10 cellular contexts compared by ENCODE assay signal in genomic region chrY:7344661-7345060, GRCh38.
DNase-seq lines count a peak whose midpoint lies in the region; ATAC-seq, FAIRE-seq and TF ChIP-seq lines count a peak whose summit lies in the region.
"Had no signal": no experiment of that assay in that cellular context is flagged by ENCODE, and none has a peak within 500 bp of the region (broad histone marks: within the 10 kb centered on the region; RNA-seq: fewer than 3 reads in every experiment).

No MANE protein-coding gene starts in this region.

- H3K4me2 ChIP-seq in HCT116 (ENCODE audit: low read length), result no peak overlapping the region

- H4K20me1 ChIP-seq in HCT116 (ENCODE audit: insufficient read depth), result no peaks in the 10 kb centered on the region

- no peaks in the 10 kb centered on the region for H3K9me2 ChIP-seq in HCT116 (ENCODE audit: insufficient read depth)

- WGBS in spleen, 5 donors, result 24 to 29% (median 27%) methylated on average over 7 of the region's 7 CpGs; no CpG with 5 or more reads in 2 of the 5 donors

- FAIRE-seq in GM12892 (lab: Jason Lieb, UNC), result no peak
- FAIRE-seq: pancreas had no signal

- TF ChIP-seq POLR2A in HCT116 (IDR thresholded peaks at IDR 0.05; ENCODE audit: borderline replicate concordance, extremely low read depth, insufficient read depth, insufficient read length), result no peak
- no peak for TF ChIP-seq POLR2A in GM12892 (IDR thresholded peaks at IDR 0.05; ENCODE audit: low read depth, low read length)
- no peak for TF ChIP-seq POLR2A in spleen (IDR thresholded peaks at IDR 0.05)

- no peaks in the 10 kb centered on the region for H3K36me3 ChIP-seq in HCT116 (ENCODE audit: control insufficient read depth in 1 of 2, insufficient read depth in 2 of 2, low read length in 2 of 2)
- no peaks in the 10 kb centered on the region for H3K36me3 ChIP-seq in lower lobe of right lung
- peaks cover 0 to 41% (median 0%) of the 10 kb centered on the region in 6 donors for H3K36me3 ChIP-seq in spleen
- H3K36me3 ChIP-seq: pancreas had no signal

- H3K27ac ChIP-seq in HCT116 (ENCODE audit: low read depth, low read length) (no peak overlapping the region), lower lobe of right lung (no peak overlapping the region), spleen (no peak overlapping the region)
- H3K27ac ChIP-seq: pancreas had no signal

- TF ChIP-seq CTCF in HCT116 (IDR thresholded peaks at IDR 0.05 in 2 of 3, conservative IDR thresholded peaks at IDR 0.05 in 1 of 3; ENCODE audit: borderline replicate concordance in 1 of 3, insufficient read depth in 1 of 3, low read depth in 2 of 3, low read length in 2 of 3) (peak in 2 of 3 experiments; percentile 3 to 22; a peak in 1 of 6 replicates), lower lobe of right lung (IDR thresholded peaks at IDR 0.05) (peak; percentile 58), spleen (IDR thresholded peaks at IDR 0.05 in 8 of 11, conservative IDR thresholded peaks at IDR 0.05 in 3 of 11) (peak in 5 of 11 experiments; percentile 49 to 71 (median 64))

- DNase-seq in AG20443 (ENCODE audit: low spot score) (peak; percentile 56), HCT116 (ENCODE audit: low read depth, low spot score) (no peak), lower lobe of right lung (no peak), SIG-M5 treated with dmso at 0.1 percent for 504 hours (lab: John Stamatoyannopoulos, UW; ENCODE audit: unreplicated experiment) (no peak), GM12892 (ENCODE audit: insufficient read length) (no peak), spleen (no peak)
- DNase-seq in activated CD8-positive, alpha-beta memory T cell treated with anti-CD3 and anti-CD28 coated beads, Interleukin-2, amount 50 U/mL, for 48 hours, result peak; percentile 63
- DNase-seq: NCI-H226 had no signal

- ATAC-seq in HCT116, result no peak; the same call in 1 of the 2 replicates
- ATAC-seq in lower lobe of right lung, result no peak
- ATAC-seq in GM21786 (IDR thresholded peaks at IDR 0.05; ENCODE audit: unreplicated experiment), result no peak
- ATAC-seq: pancreas had no signal

- TF ChIP-seq RAD21 in HCT116 (IDR thresholded peaks at IDR 0.05; ENCODE audit: low read depth), result 0 out of 2 replicates have a peak, but pooled peaks have one; percentile 4

- intact Hi-C loops in HCT116 (cut with micrococcal nuclease), result no loop called here
- intact Hi-C loops in lower lobe of right lung (cut with DNase I), result no loop called here
- intact Hi-C loops in spleen (cut with DNase I; ENCODE audit: low total_unique reads), result no loop called here

- H3K4me1 ChIP-seq in HCT116 (ENCODE audit: control insufficient read depth in 1 of 2, insufficient read depth in 2 of 2, low read length in 2 of 2), result no peaks in the 10 kb centered on the region
- peaks cover 11% of the 10 kb centered on the region for H3K4me1 ChIP-seq in lower lobe of right lung
- H3K4me1 ChIP-seq in spleen, result peaks cover 0 to 15% (median under 1%) of the 10 kb centered on the region in 6 donors
- H3K4me1 ChIP-seq: pancreas had no signal

- H3K9me3 ChIP-seq in HCT116 (ENCODE audit: control insufficient read depth in 1 of 2, insufficient read depth in 1 of 2, low read depth in 1 of 2, low read length in 2 of 2) (no peaks in the 10 kb centered on the region), lower lobe of right lung (no peaks in the 10 kb centered on the region), spleen (no peaks in the 10 kb centered on the region)
- H3K9me3 ChIP-seq: pancreas had no signal

- H3K9ac ChIP-seq in HCT116 (ENCODE audit: low read length), result no peak overlapping the region

- no peak overlapping the region for H3K4me3 ChIP-seq in HCT116 (replicated peaks in 1 of 2; ENCODE audit: low read depth in 1 of 2, low read length in 2 of 2)
- H3K4me3 ChIP-seq in lower lobe of right lung, result no peak overlapping the region
- H3K4me3 ChIP-seq in spleen, result no peak overlapping the region
- H3K4me3 ChIP-seq: pancreas had no signal

- no peak overlapping the region for H2AFZ ChIP-seq in HCT116 (ENCODE audit: low read depth, low read length, poor library complexity, severe bottlenecking)

- CTCF ChIA-PET in HCT116 (lab: Charles Lee), result no interaction called here

- no peaks in the 10 kb centered on the region for H3K79me2 ChIP-seq in HCT116 (ENCODE audit: insufficient read depth, low read length)

- POLR2A ChIA-PET in HCT116 (lab: Charles Lee), result no interaction called here

- no peaks in the 10 kb centered on the region for H3K27me3 ChIP-seq in HCT116 (ENCODE audit: insufficient read depth, low read length)
- H3K27me3 ChIP-seq in lower lobe of right lung (ENCODE audit: low read depth), result no peaks in the 10 kb centered on the region
- no peaks in the 10 kb centered on the region for H3K27me3 ChIP-seq in spleen (replicated peaks in 1 of 7)
- H3K27me3 ChIP-seq: pancreas had no signal

- RAD21 ChIA-PET in HCT116 (lab: Charles Lee; ENCODE audit: low non-redundant PET in 1 of 2, low total read pairs in 2 of 2, uncharacterized antibody in 2 of 2, unreplicated experiment in 2 of 2), result no interaction called here

- BruUV-seq in HCT116 (replicated peaks; lab: Mats Ljungman, UMichigan), result no TSS peak

TF ChIP-seq in HCT116, 20 proteins besides CTCF, POLR2A, EP300 and RAD21:
- TF ChIP-seq ATF3 (IDR thresholded peaks at IDR 0.05) (no peak), TCF7L2 (IDR thresholded peaks at IDR 0.05; ENCODE audit: borderline replicate concordance, extremely low read depth, insufficient read depth, insufficient read length) (no peak), SRF (IDR thresholded peaks at IDR 0.05; ENCODE audit: low read depth) (no peak), ZNF274 (IDR thresholded peaks at IDR 0.05; ENCODE audit: low read depth, low read length) (no peak), EZH2phosphoT487 (IDR thresholded peaks at IDR 0.05; ENCODE audit: borderline replicate concordance) (no peak), EZH2 (IDR thresholded peaks at IDR 0.05) (no peak), POLR2AphosphoS5 (IDR thresholded peaks at IDR 0.05; ENCODE audit: low read depth, low read length) (no peak), ZFX (IDR thresholded peaks at IDR 0.05) (no peak), ELF1 (IDR thresholded peaks at IDR 0.05; ENCODE audit: borderline replicate concordance, low read depth) (no peak), EGR1 (IDR thresholded peaks at IDR 0.05; ENCODE audit: low read depth) (no peak), JUND (IDR thresholded peaks at IDR 0.05) (no peak)
- TF ChIP-seq, protein P1, sequence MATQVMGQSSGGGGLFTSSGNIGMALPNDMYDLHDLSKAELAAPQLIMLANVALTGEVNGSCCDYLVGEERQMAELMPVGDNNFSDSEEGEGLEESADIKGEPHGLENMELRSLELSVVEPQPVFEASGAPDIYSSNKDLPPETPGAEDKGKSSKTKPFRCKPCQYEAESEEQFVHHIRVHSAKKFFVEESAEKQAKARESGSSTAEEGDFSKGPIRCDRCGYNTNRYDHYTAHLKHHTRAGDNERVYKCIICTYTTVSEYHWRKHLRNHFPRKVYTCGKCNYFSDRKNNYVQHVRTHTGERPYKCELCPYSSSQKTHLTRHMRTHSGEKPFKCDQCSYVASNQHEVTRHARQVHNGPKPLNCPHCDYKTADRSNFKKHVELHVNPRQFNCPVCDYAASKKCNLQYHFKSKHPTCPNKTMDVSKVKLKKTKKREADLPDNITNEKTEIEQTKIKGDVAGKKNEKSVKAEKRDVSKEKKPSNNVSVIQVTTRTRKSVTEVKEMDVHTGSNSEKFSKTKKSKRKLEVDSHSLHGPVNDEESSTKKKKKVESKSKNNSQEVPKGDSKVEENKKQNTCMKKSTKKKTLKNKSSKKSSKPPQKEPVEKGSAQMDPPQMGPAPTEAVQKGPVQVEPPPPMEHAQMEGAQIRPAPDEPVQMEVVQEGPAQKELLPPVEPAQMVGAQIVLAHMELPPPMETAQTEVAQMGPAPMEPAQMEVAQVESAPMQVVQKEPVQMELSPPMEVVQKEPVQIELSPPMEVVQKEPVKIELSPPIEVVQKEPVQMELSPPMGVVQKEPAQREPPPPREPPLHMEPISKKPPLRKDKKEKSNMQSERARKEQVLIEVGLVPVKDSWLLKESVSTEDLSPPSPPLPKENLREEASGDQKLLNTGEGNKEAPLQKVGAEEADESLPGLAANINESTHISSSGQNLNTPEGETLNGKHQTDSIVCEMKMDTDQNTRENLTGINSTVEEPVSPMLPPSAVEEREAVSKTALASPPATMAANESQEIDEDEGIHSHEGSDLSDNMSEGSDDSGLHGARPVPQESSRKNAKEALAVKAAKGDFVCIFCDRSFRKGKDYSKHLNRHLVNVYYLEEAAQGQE (IDR thresholded peaks at IDR 0.05; ENCODE audit: low read depth), result no peak

Comparison
In these comparisons a context has a peak if more than half of its experiments do, and no peak if none do; other contexts are left out.
1. DNase-seq: peak in AG20443 (single experiment) and activated CD8-positive, alpha-beta memory T cell treated with anti-CD3 and anti-CD28 coated beads, Interleukin-2, amount 50 U/mL, for 48 hours (single experiment); none in HCT116 (single experiment), lower lobe of right lung (single experiment), SIG-M5 treated with dmso at 0.1 percent for 504 hours (single experiment), GM12892 (single experiment) and spleen (single experiment).